Comparison of ENCODE assay signal across 10 cellular contexts in genomic region chr2:99636432-99637034, GRCh38.
DNase-seq lines count a peak whose midpoint lies in the region; ATAC-seq and TF ChIP-seq lines count a peak whose summit lies in the region.
"Had no signal": no experiment of that assay in that cellular context is flagged by ENCODE, and none has a peak within 500 bp of the region (broad histone marks: within the 10 kb centered on the region; RNA-seq: fewer than 3 reads in every experiment).

No MANE protein-coding gene starts in this region.

- H3K27me3 ChIP-seq in rectal smooth muscle tissue (ENCODE audit: control insufficient read depth, insufficient read depth, low read length) (no peaks in the 10 kb centered on the region), Caco-2 (replicated peaks; ENCODE audit: control insufficient read depth, insufficient read depth, low read length) (no peaks in the 10 kb centered on the region), WERI-Rb-1 (ENCODE audit: insufficient read depth, low read depth, severe bottlenecking) (no peaks in the 10 kb centered on the region)

- peak overlapping the region; percentile 23 for H3K27ac ChIP-seq in rectal smooth muscle tissue (ENCODE audit: low read depth, low read length)
- H3K27ac ChIP-seq in WERI-Rb-1 = no peak overlapping the region

- H3K9ac ChIP-seq in rectal smooth muscle tissue (ENCODE audit: low read length) = no peak overlapping the region

- peaks cover 9% of the 10 kb centered on the region for H3K27me3 Mint-ChIP-seq in Caco-2 (ENCODE audit: insufficient read depth, unreplicated experiment)
- H3K27me3 Mint-ChIP-seq: activated CD4-positive, alpha-beta memory T cell treated with anti-CD3 and anti-CD28 coated beads for 36 hours had no signal

- H3K4me1 ChIP-seq in rectal smooth muscle tissue (ENCODE audit: control insufficient read depth, insufficient read depth, low read length) = peaks cover 3% of the 10 kb centered on the region
- no peaks in the 10 kb centered on the region for H3K4me1 ChIP-seq in Caco-2

- H3K36me3 Mint-ChIP-seq in Caco-2 (ENCODE audit: insufficient read depth, unreplicated experiment) = no peaks in the 10 kb centered on the region
- H3K36me3 Mint-ChIP-seq: activated CD4-positive, alpha-beta memory T cell treated with anti-CD3 and anti-CD28 coated beads for 36 hours had no signal

- POLR2A ChIA-PET in Caco-2 (lab: Charles Lee) = no interaction called here

- BruUV-seq in Caco-2 (replicated peaks; lab: Mats Ljungman, UMichigan) = no TSS peak

- H3K9me3 ChIP-seq in Caco-2 = no peaks in the 10 kb centered on the region
- no peaks in the 10 kb centered on the region for H3K9me3 ChIP-seq in WERI-Rb-1 (ENCODE audit: severe bottlenecking)

- no peak overlapping the region for H3K4me3 Mint-ChIP-seq in Caco-2 (ENCODE audit: unreplicated experiment)
- H3K4me3 Mint-ChIP-seq: activated CD4-positive, alpha-beta memory T cell treated with anti-CD3 and anti-CD28 coated beads for 36 hours; CD14-positive monocyte had no signal

- H3K9me3 Mint-ChIP-seq in Caco-2 (ENCODE audit: unreplicated experiment) = no peaks in the 10 kb centered on the region

- H3K4me3 ChIP-seq in rectal smooth muscle tissue (ENCODE audit: low read length) (no peak overlapping the region), Caco-2 (ENCODE audit: low read depth, low read length) (no peak overlapping the region), WERI-Rb-1 (ENCODE audit: low read depth, low read length) (no peak overlapping the region)

- H3K27ac Mint-ChIP-seq in Caco-2 (ENCODE audit: unreplicated experiment) = no peak overlapping the region
- H3K27ac Mint-ChIP-seq: activated CD4-positive, alpha-beta memory T cell treated with anti-CD3 and anti-CD28 coated beads for 36 hours; CD14-positive monocyte had no signal

- H3K4me1 Mint-ChIP-seq in Caco-2 (ENCODE audit: low read depth, unreplicated experiment) = no peaks in the 10 kb centered on the region

- ATAC-seq in left colon = peak; percentile 14

- no peak for TF ChIP-seq CTCF in Caco-2 (IDR thresholded peaks at IDR 0.05; ENCODE audit: insufficient read depth in 1 of 2, low read depth in 1 of 2, low read length in 1 of 2, severe bottlenecking in 1 of 2, unreplicated experiment in 1 of 2)
- TF ChIP-seq CTCF in WERI-Rb-1 (IDR thresholded peaks at IDR 0.05; ENCODE audit: low read depth, low read length) = no peak

- DNase-seq in DMS 273 treated with DMSO at 0.1 percent for 48 hours (lab: John Stamatoyannopoulos, UW) (peak; percentile 66), anterior cingulate cortex (lab: John Stamatoyannopoulos, UW) (peak in 36 of 58 donors; percentile 9 to 49 (median 25)), left colon (peak; percentile 26 to 33), Caco-2 (no peak), WERI-Rb-1 (no peak), DMS79 treated with DMSO at 0.1 percent for 48 hours (lab: John Stamatoyannopoulos, UW) (no peak)
- no peak for DNase-seq in stimulated activated CD8-positive, alpha-beta memory T cell treated with anti-CD3 and anti-CD28 coated beads, Interleukin-4, amount 100 ng/mL, for 48 hours
- DNase-seq: activated CD4-positive, alpha-beta memory T cell treated with anti-CD3 and anti-CD28 coated beads for 36 hours had no signal

- H3K36me3 ChIP-seq in rectal smooth muscle tissue (ENCODE audit: control insufficient read depth, insufficient read depth, low read length) = no peaks in the 10 kb centered on the region
- no peaks in the 10 kb centered on the region for H3K36me3 ChIP-seq in Caco-2 (ENCODE audit: control insufficient read depth, insufficient read depth, low read length)
- H3K36me3 ChIP-seq in WERI-Rb-1 = no peaks in the 10 kb centered on the region

- CTCF ChIA-PET in Caco-2 (lab: Charles Lee) = no interaction called here

- intact Hi-C loops in left colon (cut with DNase I, micrococcal nuclease) = no loop called here
- intact Hi-C loops in Caco-2 (cut with micrococcal nuclease; ENCODE audit: unreplicated experiment) = no loop called here

Comparison
In these comparisons a context has a peak if more than half of its experiments do, and no peak if none do; other contexts are left out.
1. DNase-seq: peak in DMS 273 treated with DMSO at 0.1 percent for 48 hours (single experiment), anterior cingulate cortex (36 of 58) and left colon (2 of 2); none in Caco-2 (0 of 2), WERI-Rb-1 (single experiment), stimulated activated CD8-positive, alpha-beta memory T cell treated with anti-CD3 and anti-CD28 coated beads, Interleukin-4, amount 100 ng/mL, for 48 hours (single experiment) and DMS79 treated with DMSO at 0.1 percent for 48 hours (single experiment).